In genomic region chr2:98468621-98469236, GRCh38 we compare ENCODE assay signal across 8 cellular contexts. TPM values are rescaled to one million over a fixed set of nuclear protein-coding genes. Genes with fewer than 3 reads are reported as not detected.
DNase-seq lines count a peak whose midpoint lies in the region; ATAC-seq and TF ChIP-seq lines count a peak whose summit lies in the region.

No MANE protein-coding gene starts in this region.

- H3K36me3 ChIP-seq in body of pancreas (replicated peaks in 1 of 2; ENCODE audit: insufficient read depth in 1 of 2, low read depth in 2 of 2), result no peaks in the 10 kb centered on the region

- H3K9me3 ChIP-seq in body of pancreas, result no peaks in the 10 kb centered on the region

- H3K27me3 Mint-ChIP-seq in activated T-cell treated with anti-CD3 and anti-CD28 coated beads, Interleukin-2, amount 50 U/mL, for 72 hours (ENCODE audit: low read depth), result no peaks in the 10 kb centered on the region

- no peaks in the 10 kb centered on the region for H3K27me3 ChIP-seq in body of pancreas

- intact Hi-C loops in body of pancreas (cut with DNase I), result no loop called here

- DNase-seq in activated CD4-positive, alpha-beta T cell treated with anti-CD3 and anti-CD28 coated beads for 4 hours, result peak; percentile 60 to 70
- DNase-seq in activated CD4-positive, alpha-beta T cell treated with anti-CD3 and anti-CD28 coated beads for 1 hour, result no peak
- DNase-seq in activated T-cell treated with anti-CD3 and anti-CD28 coated beads, Interleukin-2, amount 50 U/mL, for 72 hours, result peak; percentile 72 to 76
- DNase-seq in stimulated activated effector memory CD8-positive, alpha-beta T cell treated with anti-CD3 and anti-CD28 coated beads, Interleukin-12 subunit alpha, Interleukin-12 subunit beta, amount 100 ng/mL, for 72 hours (ENCODE audit: low spot score in 2 of 2), result peak in 1 of 2 donors; percentile 85
- DNase-seq in body of pancreas (no peak), NCI-H748 (lab: John Stamatoyannopoulos, UW; ENCODE audit: unreplicated experiment) (no peak)

- no peak for TF ChIP-seq CTCF in body of pancreas (IDR thresholded peaks at IDR 0.05)

- H3K27ac Mint-ChIP-seq in activated T-cell treated with anti-CD3 and anti-CD28 coated beads, Interleukin-2, amount 50 U/mL, for 72 hours, result peak overlapping the region; percentile 30
- H3K27ac Mint-ChIP-seq in stimulated activated effector memory CD8-positive, alpha-beta T cell treated with anti-CD3 and anti-CD28 coated beads, Interleukin-12 subunit alpha, Interleukin-12 subunit beta, amount 100 ng/mL, for 72 hours, result peak overlapping the region; percentile 73

- no peak for TF ChIP-seq POLR2A in body of pancreas (IDR thresholded peaks at IDR 0.05)

- peak overlapping the region; percentile 44 to 72 for H3K4me3 Mint-ChIP-seq in activated T-cell treated with anti-CD3 and anti-CD28 coated beads, Interleukin-2, amount 50 U/mL, for 72 hours
- H3K4me3 Mint-ChIP-seq in stimulated activated effector memory CD8-positive, alpha-beta T cell treated with anti-CD3 and anti-CD28 coated beads, Interleukin-12 subunit alpha, Interleukin-12 subunit beta, amount 100 ng/mL, for 72 hours, result peak overlapping the region; percentile 26

- H3K4me1 ChIP-seq in body of pancreas, result peaks cover 27% of the 10 kb centered on the region

- H3K9me3 Mint-ChIP-seq in activated T-cell treated with anti-CD3 and anti-CD28 coated beads, Interleukin-2, amount 50 U/mL, for 72 hours, result no peaks in the 10 kb centered on the region
- no peaks in the 10 kb centered on the region for H3K9me3 Mint-ChIP-seq in stimulated activated effector memory CD8-positive, alpha-beta T cell treated with anti-CD3 and anti-CD28 coated beads, Interleukin-12 subunit alpha, Interleukin-12 subunit beta, amount 100 ng/mL, for 72 hours

- peak; percentile 40 for ATAC-seq in HG03280 (IDR thresholded peaks at IDR 0.05; ENCODE audit: unreplicated experiment)
- peak; percentile 68 to 73 for ATAC-seq in activated T-cell treated with anti-CD3 and anti-CD28 coated beads, Interleukin-2, amount 50 U/mL, for 72 hours (replicated peaks in 1 of 2)
- ATAC-seq in stimulated activated effector memory CD8-positive, alpha-beta T cell treated with anti-CD3 and anti-CD28 coated beads, Interleukin-12 subunit alpha, Interleukin-12 subunit beta, amount 100 ng/mL, for 72 hours, result peak; percentile 80
- ATAC-seq in body of pancreas, result no peak
- no peak for ATAC-seq in GM21528 (IDR thresholded peaks at IDR 0.05; ENCODE audit: low FRiP score, unreplicated experiment)

- H3K4me1 Mint-ChIP-seq in activated T-cell treated with anti-CD3 and anti-CD28 coated beads, Interleukin-2, amount 50 U/mL, for 72 hours (ENCODE audit: low read depth), result peaks cover 99% of the 10 kb centered on the region
- H3K4me1 Mint-ChIP-seq in stimulated activated effector memory CD8-positive, alpha-beta T cell treated with anti-CD3 and anti-CD28 coated beads, Interleukin-12 subunit alpha, Interleukin-12 subunit beta, amount 100 ng/mL, for 72 hours, result peaks cover 92% of the 10 kb centered on the region

- no peak overlapping the region for H3K4me3 ChIP-seq in body of pancreas

- no peak overlapping the region for H3K27ac ChIP-seq in body of pancreas

- H3K36me3 Mint-ChIP-seq in activated T-cell treated with anti-CD3 and anti-CD28 coated beads, Interleukin-2, amount 50 U/mL, for 72 hours (ENCODE audit: insufficient read depth in 2 of 2), result peaks cover 2 to 4% of the 10 kb centered on the region in 2 donors
- peaks cover 42% of the 10 kb centered on the region for H3K36me3 Mint-ChIP-seq in stimulated activated effector memory CD8-positive, alpha-beta T cell treated with anti-CD3 and anti-CD28 coated beads, Interleukin-12 subunit alpha, Interleukin-12 subunit beta, amount 100 ng/mL, for 72 hours

- 82 to 94% methylated on average over 3 to 5 of the region's 5 CpGs for WGBS in body of pancreas, 2 donors

RNA-seq across cellular contexts. Expression of gene INPP4A, which starts 24.1 kb away (rescaled TPM):
- total RNA-seq in activated T-cell treated with anti-CD3 and anti-CD28 coated beads, Interleukin-2, amount 50 U/mL, for 72 hours, result 10 to 100 TPM; 51.6 to 55.1 TPM
- 10 to 100 TPM; 10.9 to 12.2 TPM for total RNA-seq in body of pancreas

Comparison
In these comparisons a context has a peak if more than half of its experiments do, and no peak if none do; other contexts are left out.
1. DNase-seq: peak in activated CD4-positive, alpha-beta T cell treated with anti-CD3 and anti-CD28 coated beads for 4 hours (2 of 2) and activated T-cell treated with anti-CD3 and anti-CD28 coated beads, Interleukin-2, amount 50 U/mL, for 72 hours (2 of 2); none in activated CD4-positive, alpha-beta T cell treated with anti-CD3 and anti-CD28 coated beads for 1 hour (single experiment), body of pancreas (0 of 4) and NCI-H748 (single experiment).
2. ATAC-seq: peak in HG03280 (single experiment), activated T-cell treated with anti-CD3 and anti-CD28 coated beads, Interleukin-2, amount 50 U/mL, for 72 hours (2 of 2) and stimulated activated effector memory CD8-positive, alpha-beta T cell treated with anti-CD3 and anti-CD28 coated beads, Interleukin-12 subunit alpha, Interleukin-12 subunit beta, amount 100 ng/mL, for 72 hours (single experiment); none in body of pancreas (single experiment) and GM21528 (single experiment).